ENCODE assay signal across 26 cellular contexts in genomic region chr1:55386456-55386855, GRCh38.
"Had no signal": no experiment of that assay in that cellular context is flagged by ENCODE, and none has a peak within 500 bp of the region (broad histone marks: within the 10 kb centered on the region; RNA-seq: fewer than 3 reads in every experiment).

No MANE protein-coding gene starts in this region.

- H3K36me3 Mint-ChIP-seq: naive B cell; natural killer cell treated with Interleukin-12 subunit alpha and Interleukin-12 subunit beta and Interleukin-15 and Interleukin-18, amount 100 ng/mL, for 72 hours; stimulated activated effector memory CD8-positive, alpha-beta T cell treated with anti-CD3 and anti-CD28 coated beads, Interleukin-12 subunit alpha, Interleukin-12 subunit beta, amount 100 ng/mL, for 72 hours had no signal

- H3K27ac Mint-ChIP-seq: mesothelial cell of epicardium; natural killer cell treated with Interleukin-12 subunit alpha and Interleukin-12 subunit beta and Interleukin-15 and Interleukin-18, amount 100 ng/mL, for 72 hours; stimulated activated effector memory CD8-positive, alpha-beta T cell treated with anti-CD3 and anti-CD28 coated beads, Interleukin-12 subunit alpha, Interleukin-12 subunit beta, amount 100 ng/mL, for 72 hours had no signal

- H3K4me3 Mint-ChIP-seq: mesothelial cell of epicardium; naive B cell; natural killer cell treated with Interleukin-12 subunit alpha and Interleukin-12 subunit beta and Interleukin-15 and Interleukin-18, amount 100 ng/mL, for 72 hours; stimulated activated effector memory CD8-positive, alpha-beta T cell treated with anti-CD3 and anti-CD28 coated beads, Interleukin-12 subunit alpha, Interleukin-12 subunit beta, amount 100 ng/mL, for 72 hours had no signal

- H3K9me3 Mint-ChIP-seq: natural killer cell treated with Interleukin-12 subunit alpha and Interleukin-12 subunit beta and Interleukin-15 and Interleukin-18, amount 100 ng/mL, for 72 hours had no signal

- H3K4me3 ChIP-seq: coronary artery, gastroesophageal sphincter, heart left ventricle, hepatocyte, mucosa of descending colon, psoas muscle, sigmoid colon, stomach, thyroid gland, upper lobe of right lung, uterus had no signal

- H3K9me3 ChIP-seq: mucosa of descending colon, psoas muscle, sigmoid colon, thyroid gland, uterus had no signal

- H3K27me3 ChIP-seq: gastroesophageal sphincter, heart left ventricle, hepatocyte, sigmoid colon, stomach, thyroid gland, upper lobe of right lung, uterus had no signal

- FAIRE-seq: kidney had no signal

- H3K36me3 ChIP-seq: gastroesophageal sphincter, heart left ventricle, sigmoid colon, stomach, thyroid gland, upper lobe of right lung, uterus had no signal

- H3K4me1 Mint-ChIP-seq: naive B cell; stimulated activated effector memory CD8-positive, alpha-beta T cell treated with anti-CD3 and anti-CD28 coated beads, Interleukin-12 subunit alpha, Interleukin-12 subunit beta, amount 100 ng/mL, for 72 hours had no signal

- ATAC-seq: gastroesophageal sphincter; heart left ventricle; left lobe of liver; mucosa of descending colon; natural killer cell treated with Interleukin-12 subunit alpha and Interleukin-12 subunit beta and Interleukin-15 and Interleukin-18, amount 100 ng/mL, for 72 hours; psoas muscle; right cardiac atrium; stimulated activated effector memory CD8-positive, alpha-beta T cell treated with anti-CD3 and anti-CD28 coated beads, Interleukin-12 subunit alpha, Interleukin-12 subunit beta, amount 100 ng/mL, for 72 hours; upper lobe of right lung had no signal

- DNase-seq: dermis blood vessel endothelial cell; foreskin fibroblast; heart left ventricle; kidney; mesenchymal stem cell; mucosa of descending colon; naive B cell; nucleus accumbens; posterior cingulate gyrus; psoas muscle; right cardiac atrium; sigmoid colon; stimulated activated CD4-positive, alpha-beta T cell treated with anti-CD3 and anti-CD28 coated beads, Interleukin-2, amount 100 ng/mL, for 24 hours; stimulated activated CD4-positive, alpha-beta T cell treated with anti-CD3 and anti-CD28 coated beads, Interleukin-4, amount 100 ng/mL, for 24 hours; stimulated activated naive CD4-positive, alpha-beta T cell treated with Interleukin-2 at 50 U/mL for 16 hours; stomach; thyroid gland; upper lobe of right lung; uterus had no signal

- H3K27ac ChIP-seq: coronary artery, gastroesophageal sphincter, heart left ventricle, hepatocyte, psoas muscle, sigmoid colon, stomach, thyroid gland, upper lobe of right lung, uterus had no signal

- H3K4me1 ChIP-seq: heart left ventricle, psoas muscle, uterus had no signal
